In the genomic region with DNA sequence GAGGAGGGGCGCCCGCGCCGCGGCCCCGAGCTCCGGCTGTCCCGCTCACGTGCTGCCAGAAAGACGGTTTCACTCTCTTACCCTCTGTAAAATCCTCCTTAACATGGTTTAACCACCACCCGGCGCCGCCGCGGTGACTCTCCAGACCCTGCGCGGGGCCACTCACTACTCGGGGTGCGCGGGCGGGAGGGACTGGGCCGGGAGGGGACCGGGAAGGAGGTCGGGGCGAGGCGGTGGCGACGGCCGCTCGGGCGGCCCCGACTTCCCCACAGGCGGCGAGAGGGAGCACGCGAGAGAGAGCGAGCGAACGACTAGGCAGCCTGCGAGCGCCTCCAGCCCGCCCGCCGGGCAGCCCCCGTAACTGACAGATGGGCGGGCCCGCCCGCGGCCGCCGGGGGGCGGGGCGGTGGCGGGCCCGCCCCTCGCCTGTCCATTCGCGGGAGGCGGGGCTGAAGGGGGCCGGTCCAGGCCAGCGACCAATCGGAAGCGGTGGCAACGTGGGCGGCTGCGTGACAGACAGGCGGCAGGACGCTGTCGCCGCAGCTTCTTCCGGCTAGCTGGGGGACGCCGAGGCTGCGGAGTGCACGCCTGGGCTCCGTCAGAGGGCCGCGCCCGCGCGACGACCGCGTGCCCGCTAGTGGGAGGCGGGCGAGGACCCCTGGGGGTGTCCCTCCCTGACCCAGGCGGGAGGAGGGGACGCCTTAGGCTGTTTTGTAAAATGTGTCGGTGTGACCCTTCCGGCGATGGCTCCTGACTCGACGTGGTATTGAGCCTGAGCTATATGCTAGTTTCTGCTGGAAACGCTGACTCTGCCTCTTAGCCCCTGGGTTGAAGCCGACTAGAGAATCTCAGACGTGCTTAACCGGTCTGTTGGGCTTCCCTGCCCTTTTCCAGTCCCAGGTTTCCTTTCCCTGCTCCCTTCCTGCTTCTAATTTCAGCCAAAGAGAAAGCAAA, we compare ENCODE assay signal across 8 cellular contexts. TPM values are rescaled to one million over a fixed set of nuclear protein-coding genes. Genes with fewer than 3 reads are reported as not detected.
DNase-seq lines count a peak whose midpoint lies in the region; ATAC-seq and TF ChIP-seq lines count a peak whose summit lies in the region.

Gene EEA1 (minus strand): TSS at position 334 of the 954 bp plus-strand sequence. CDS start 229 bp downstream, at position 105.

- H3K27ac Mint-ChIP-seq in chondrocyte (ENCODE audit: unreplicated experiment): peak within 1 kb of the TSS; percentile 99

- H3K4me3 Mint-ChIP-seq in chondrocyte (ENCODE audit: unreplicated experiment): peak within 1 kb of the TSS; percentile 81

- peak; percentile 52 for TF ChIP-seq CTCF in chondrocyte (IDR thresholded peaks at IDR 0.05)

- DNase-seq in Ammon's horn (ENCODE audit: low spot score): peak; percentile 99
- DNase-seq in NCI-H510A (lab: John Stamatoyannopoulos, UW): peak; percentile 91
- peak; percentile 94 to 96 for DNase-seq in activated CD4-positive, alpha-beta T cell treated with anti-CD3 and anti-CD28 coated beads for 24 hours (ENCODE audit: low read depth in 2 of 2)
- peak; percentile 99 for DNase-seq in chondrocyte (ENCODE audit: low spot score)
- DNase-seq in kidney glomerular epithelial cell (lab: John Stamatoyannopoulos, UW): peak; percentile 92
- DNase-seq in stimulated activated CD4-positive, alpha-beta T cell treated with anti-CD3 and anti-CD28 coated beads, Interleukin-1b, Interleukin-23, amount 100 ng/mL, for 1 hour (ENCODE audit: low read depth in 2 of 2): peak; percentile 90 to 91

- no peaks in the 10 kb centered on the region for H3K36me3 Mint-ChIP-seq in chondrocyte (ENCODE audit: low read depth)

- no peaks in the 10 kb centered on the region for H3K27me3 Mint-ChIP-seq in chondrocyte (ENCODE audit: low read depth)

- peak; percentile 94 for TF ChIP-seq POLR2A in GM19099 (IDR thresholded peaks at IDR 0.05; ENCODE audit: extremely low read depth, insufficient read length, low read depth)

- H3K9me3 Mint-ChIP-seq in chondrocyte (ENCODE audit: low read depth): no peaks in the 10 kb centered on the region

- peaks cover 40% of the 10 kb centered on the region for H3K4me1 Mint-ChIP-seq in chondrocyte (ENCODE audit: low read depth)

- peak; percentile 90 for ATAC-seq in HG03432 (IDR thresholded peaks at IDR 0.05; ENCODE audit: unreplicated experiment)

RNA-seq across cellular contexts. Expression of gene EEA1, which starts in this region (rescaled TPM):
- total RNA-seq in chondrocyte: 35.5 to 44.7 TPM (median 41.8 TPM) in 3 replicates

Comparison
In these comparisons a context has a peak if more than half of its experiments do, and no peak if none do; other contexts are left out.
1. Peak in every context shown above with its lines: DNase-seq and ATAC-seq.